ENCODE assay signal across 15 cellular contexts in the genomic region with DNA sequence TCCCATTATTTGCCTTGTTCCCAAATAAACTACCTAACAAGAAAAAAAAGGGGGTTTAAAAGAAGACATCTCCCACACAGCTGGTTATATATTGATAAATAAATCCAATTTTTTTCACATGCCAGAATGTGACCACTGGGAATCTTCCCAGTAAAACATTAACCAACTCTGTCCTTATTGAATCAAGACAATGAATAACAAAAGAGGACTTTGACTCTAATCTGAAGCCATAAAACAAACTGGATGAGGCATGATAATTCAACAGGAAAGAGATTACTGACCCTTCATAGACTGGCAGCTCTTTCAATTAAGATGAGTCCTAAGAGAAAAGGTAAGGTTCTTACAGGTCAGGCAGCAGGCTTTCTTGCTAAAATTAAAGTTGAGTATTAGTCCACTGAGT.
"Had no signal": no experiment of that assay in that cellular context is flagged by ENCODE, and none has a peak within 500 bp of the region (broad histone marks: within the 10 kb centered on the region; RNA-seq: fewer than 3 reads in every experiment).

No MANE protein-coding gene starts in this region.

- H3K4me3 ChIP-seq: coronary artery, esophagus squamous epithelium, left lung, psoas muscle had no signal

- ATAC-seq: left lung; psoas muscle; stimulated activated effector memory CD8-positive, alpha-beta T cell treated with anti-CD3 and anti-CD28 coated beads, Interleukin-12 subunit alpha, Interleukin-12 subunit beta, amount 100 ng/mL, for 72 hours had no signal

- H3K4me3 Mint-ChIP-seq: activated B cell treated with CpG ODN at 0.5 μM for 24 hours; activated naive CD8-positive, alpha-beta T cell treated with anti-CD3 and anti-CD28 coated beads for 36 hours; activated T-helper 1 cell treated with anti-CD3 and anti-CD28 coated beads, Interleukin-12 subunit alpha, Interleukin-12 subunit beta, Interleukin-2, Interleukin-4 antibody, amounts not matched to agents 30 ng/mL and 10 ng/mL and 1 ng/mL, durations not matched to agents 14 hours and 24 hours and 36 hours; brain; stimulated activated effector memory CD8-positive, alpha-beta T cell treated with anti-CD3 and anti-CD28 coated beads, Interleukin-12 subunit alpha, Interleukin-12 subunit beta, amount 100 ng/mL, for 72 hours; T-helper 2 cell treated with Interferon-gamma antibody and Interleukin-4, amounts not matched to agents 5 μg/mL and 100 μg/mL, for 36 hours had no signal

- H3K4me1 ChIP-seq: esophagus squamous epithelium, left lung, psoas muscle had no signal

- H3K36me3 Mint-ChIP-seq: activated naive CD8-positive, alpha-beta T cell treated with anti-CD3 and anti-CD28 coated beads for 36 hours; brain; stimulated activated effector memory CD8-positive, alpha-beta T cell treated with anti-CD3 and anti-CD28 coated beads, Interleukin-12 subunit alpha, Interleukin-12 subunit beta, amount 100 ng/mL, for 72 hours had no signal

- H3K9me3 ChIP-seq: esophagus squamous epithelium, left lung, psoas muscle had no signal

- DNase-seq: activated B cell treated with CpG ODN at 0.5 μM for 24 hours; activated CD4-positive, alpha-beta T cell treated with anti-CD3 and anti-CD28 coated beads, Interleukin-2, amount 50 U/mL, for 1 hour; activated CD8-positive, alpha-beta memory T cell treated with anti-CD3 and anti-CD28 coated beads for 24 hours; activated naive CD8-positive, alpha-beta T cell treated with anti-CD3 and anti-CD28 coated beads for 36 hours; amygdala; central memory CD4-positive, alpha-beta T cell; esophagus squamous epithelium; left lung; mesendoderm; psoas muscle had no signal

- H3K27ac Mint-ChIP-seq: activated B cell treated with CpG ODN at 0.5 μM for 24 hours; activated naive CD8-positive, alpha-beta T cell treated with anti-CD3 and anti-CD28 coated beads for 36 hours; activated T-helper 1 cell treated with anti-CD3 and anti-CD28 coated beads, Interleukin-12 subunit alpha, Interleukin-12 subunit beta, Interleukin-2, Interleukin-4 antibody, amounts not matched to agents 30 ng/mL and 10 ng/mL and 1 ng/mL, durations not matched to agents 14 hours and 24 hours and 36 hours; stimulated activated effector memory CD8-positive, alpha-beta T cell treated with anti-CD3 and anti-CD28 coated beads, Interleukin-12 subunit alpha, Interleukin-12 subunit beta, amount 100 ng/mL, for 72 hours; T-helper 2 cell treated with Interferon-gamma antibody and Interleukin-4, amounts not matched to agents 5 μg/mL and 100 μg/mL, for 36 hours had no signal

- H3K4me1 Mint-ChIP-seq: activated B cell treated with CpG ODN at 0.5 μM for 24 hours; activated naive CD8-positive, alpha-beta T cell treated with anti-CD3 and anti-CD28 coated beads for 36 hours; brain; stimulated activated effector memory CD8-positive, alpha-beta T cell treated with anti-CD3 and anti-CD28 coated beads, Interleukin-12 subunit alpha, Interleukin-12 subunit beta, amount 100 ng/mL, for 72 hours had no signal

- H3K27me3 ChIP-seq: esophagus squamous epithelium, left lung had no signal

- H3K36me3 ChIP-seq: esophagus squamous epithelium, left lung had no signal

- H3K27ac ChIP-seq: coronary artery, esophagus squamous epithelium, left lung, psoas muscle had no signal

- H3K27me3 Mint-ChIP-seq: activated B cell treated with CpG ODN at 0.5 μM for 24 hours; activated naive CD8-positive, alpha-beta T cell treated with anti-CD3 and anti-CD28 coated beads for 36 hours; brain had no signal
